In genomic region chr1:94884101-94884875, GRCh38 we compare ENCODE assay signal across 8 cellular contexts. TPM values are rescaled to one million over a fixed set of nuclear protein-coding genes. Genes with fewer than 3 reads are reported as not detected.
A peak's percentile ranks its signal among the peaks of the same experiment; 100 is the strongest.
DNase-seq lines count a peak whose midpoint lies in the region; FAIRE-seq and TF ChIP-seq lines count a peak whose summit lies in the region.

No MANE protein-coding gene starts in this region.

- H3K27ac ChIP-seq in breast epithelium (peak overlapping the region; percentile 85 to 90), kidney (ENCODE audit: low read depth in 2 of 2, low read length in 2 of 2) (peak overlapping the region; percentile 66 to 74), tibial nerve (peak overlapping the region; percentile 64 to 86 (median 76))

- H3K36me3 ChIP-seq in breast epithelium: no peaks in the 10 kb centered on the region
- H3K36me3 ChIP-seq in kidney (ENCODE audit: control insufficient read depth in 1 of 2, insufficient read depth in 2 of 2, low read length in 2 of 2): no peaks in the 10 kb centered on the region
- H3K36me3 ChIP-seq in tibial nerve: no peaks in the 10 kb centered on the region

- no peak for TF ChIP-seq POLR2A in breast epithelium (IDR thresholded peaks at IDR 0.05)
- TF ChIP-seq POLR2A in tibial nerve (IDR thresholded peaks at IDR 0.05): no peak

- 18 to 29% methylated on average over 12 of the region's 12 CpGs for WGBS in tibial nerve, 2 donors

- H3K27me3 ChIP-seq in breast epithelium (no peaks in the 10 kb centered on the region), tibial nerve (no peaks in the 10 kb centered on the region)

- H3K4me3 ChIP-seq in breast epithelium (peak overlapping the region in 2 of 3 donors; percentile 2 to 48), kidney (ENCODE audit: low read length in 2 of 2) (peak overlapping the region in 1 of 2 donors; percentile 20), tibial nerve (peak overlapping the region in 2 of 4 donors; percentile 9 to 20)

- peak in 1 of 2 donors; percentile 15 for TF ChIP-seq EP300 in tibial nerve (IDR thresholded peaks at IDR 0.05)

- no peaks in the 10 kb centered on the region for H3K9me3 ChIP-seq in breast epithelium
- H3K9me3 ChIP-seq in kidney (ENCODE audit: control insufficient read depth in 1 of 2, low read length in 2 of 2): no peaks in the 10 kb centered on the region
- H3K9me3 ChIP-seq in tibial nerve: no peaks in the 10 kb centered on the region

- DNase-seq in NCI-H82 (lab: John Stamatoyannopoulos, UW): peak; percentile 42
- no peak for DNase-seq in NCI-H82 treated with DMSO at 0.1 percent for 48 hours (lab: John Stamatoyannopoulos, UW; ENCODE audit: unreplicated experiment)
- peak; percentile 80 to 84 for DNase-seq in breast epithelium (ENCODE audit: low spot score in 2 of 2)
- peak; percentile 82 for DNase-seq in kidney
- no peak for DNase-seq in tibial nerve (ENCODE audit: low spot score in 2 of 2)
- no peak for DNase-seq in superior temporal gyrus (ENCODE audit: extremely low spot score)
- no peak for DNase-seq in stimulated activated CD4-positive, alpha-beta T cell treated with anti-CD3 and anti-CD28 coated beads, Interleukin-2, amount 100 ng/mL, for 48 hours
- DNase-seq in RCC 7860 (ENCODE audit: low spot score): no peak

- intact Hi-C loops in breast epithelium (cut with DNase I; ENCODE audit: low total_unique reads): no loop called here
- intact Hi-C loops in kidney (cut with DNase I): no loop called here

- peak overlapping the region in 1 of 2 donors; percentile 62 for H3K9ac ChIP-seq in kidney (ENCODE audit: low read length in 2 of 2)

- no peak for FAIRE-seq in kidney (lab: Jason Lieb, UNC)
- no peak for FAIRE-seq in RCC 7860 (lab: Jason Lieb, UNC)

- peaks cover 0 to 6% of the 10 kb centered on the region in 2 donors for H3K4me1 ChIP-seq in breast epithelium
- H3K4me1 ChIP-seq in kidney (ENCODE audit: control insufficient read depth in 1 of 2, insufficient read depth in 1 of 2, low read depth in 1 of 2, low read length in 2 of 2): peaks cover 6 to 19% of the 10 kb centered on the region in 2 donors
- H3K4me1 ChIP-seq in tibial nerve: peaks cover 0 to 25% (median 12%) of the 10 kb centered on the region in 4 donors

- TF ChIP-seq CTCF in breast epithelium (IDR thresholded peaks at IDR 0.05): no peak
- TF ChIP-seq CTCF in kidney (IDR thresholded peaks at IDR 0.05; ENCODE audit: borderline replicate concordance, extremely low read depth, insufficient read depth): no peak
- TF ChIP-seq CTCF in tibial nerve (IDR thresholded peaks at IDR 0.05): no peak

RNA-seq across cellular contexts. Expression of gene CNN3, which starts 42.6 kb away (rescaled TPM):
- total RNA-seq in breast epithelium (100 to 1,000 TPM; 146 to 330 (median 195) TPM), kidney (291 TPM), tibial nerve (100 to 1,000 TPM; 307 to 344 (median 329) TPM)
- 232 TPM for polyA plus RNA-seq in kidney (ENCODE audit: insufficient read depth, low read depth, low replicate concordance)

Comparison
In these comparisons a context has a peak if more than half of its experiments do, and no peak if none do; other contexts are left out.
1. DNase-seq: peak in NCI-H82 (single experiment), breast epithelium (2 of 2) and kidney (single experiment); none in NCI-H82 treated with DMSO at 0.1 percent for 48 hours (single experiment), tibial nerve (0 of 2), superior temporal gyrus (single experiment), stimulated activated CD4-positive, alpha-beta T cell treated with anti-CD3 and anti-CD28 coated beads, Interleukin-2, amount 100 ng/mL, for 48 hours (0 of 2) and RCC 7860 (single experiment).
2. Peak in every context shown above with its lines, with median percentiles within 50 percentile points of each other: H3K27ac ChIP-seq.